In genomic region chr4:12965334-12965733, GRCh38 we compare ENCODE assay signal across 23 cellular contexts.
"Had no signal": no experiment of that assay in that cellular context is flagged by ENCODE, and none has a peak within 500 bp of the region (broad histone marks: within the 10 kb centered on the region; RNA-seq: fewer than 3 reads in every experiment).

No MANE protein-coding gene starts in this region.

- H3K36me3 ChIP-seq: MG63 had no signal

- H3K27ac ChIP-seq: SK-N-MC had no signal

- H3K9me3 ChIP-seq: MG63 had no signal

- H3K27me3 ChIP-seq: MG63 had no signal

- DNase-seq: activated CD4-positive, alpha-beta memory T cell treated with anti-CD3 and anti-CD28 coated beads for 36 hours; activated CD4-positive, alpha-beta T cell treated with anti-CD3 and anti-CD28 coated beads for 36 hours; activated CD4-positive, alpha-beta T cell treated with anti-CD3 and anti-CD28 coated beads, Interleukin-2, amount 10 ng/mL, durations not matched to agents 7 days and 5 days; activated CD8-positive, alpha-beta memory T cell treated with anti-CD3 and anti-CD28 coated beads, Interleukin-2, amount 50 U/mL, for 4 hours; activated effector memory CD4-positive, alpha-beta T cell treated with Interleukin-2 at 50 U/mL for 16 hours; activated naive CD4-positive, alpha-beta T cell treated with anti-CD3 and anti-CD28 coated beads, Interleukin-2, amount 10 ng/mL, durations not matched to agents 7 days and 5 days; activated naive CD8-positive, alpha-beta T cell treated with anti-CD3 and anti-CD28 coated beads, Interleukin-2, amount 50 U/mL, for 24 hours; activated T-cell treated with anti-CD3 and anti-CD28 coated beads for 4 hours; activated T-cell treated with anti-CD3 and anti-CD28 coated beads, Interleukin-2, amount 50 U/mL, for 4 hours; anterior cingulate cortex; caudate nucleus; cerebellar nuclear complex; Karpas-422; MG63; MV-4-11; NCI-H1092; NCI-H1436 treated with DMSO at 0.1 percent for 48 hours; NCI-H1694 treated with DMSO at 0.1 percent for 48 hours; NCI-H2029; NCI-H345; NCI-H524 treated with DMSO at 0.1 percent for 48 hours; Right ventricle myocardium superior had no signal

- H3K4me3 ChIP-seq: MG63, SK-N-MC had no signal
